Comparison of ENCODE assay signal across 16 cellular contexts in genomic region chr9:76594764-76595410, GRCh38.
DNase-seq lines count a peak whose midpoint lies in the region; ATAC-seq and TF ChIP-seq lines count a peak whose summit lies in the region.
"Had no signal": no experiment of that assay in that cellular context is flagged by ENCODE, and none has a peak within 500 bp of the region (broad histone marks: within the 10 kb centered on the region; RNA-seq: fewer than 3 reads in every experiment).

No MANE protein-coding gene starts in this region.

- H2BK5ac ChIP-seq in mesenchymal stem cell (ENCODE audit: low read depth, low read length, poor library complexity, severe bottlenecking), result no peak overlapping the region

- no peak overlapping the region for H3K4me2 ChIP-seq in mesenchymal stem cell (ENCODE audit: low read length, poor library complexity, severe bottlenecking)

- no peak overlapping the region for H2AFZ ChIP-seq in mesenchymal stem cell (ENCODE audit: low read depth, low read length)
- H2AFZ ChIP-seq: PC-9 had no signal

- no peaks in the 10 kb centered on the region for H3K9me3 ChIP-seq in mesenchymal stem cell (ENCODE audit: control insufficient read depth, low read length)
- H3K9me3 ChIP-seq in psoas muscle, result no peaks in the 10 kb centered on the region
- H3K9me3 ChIP-seq: BE2C, SJSA1 had no signal

- H3K27ac Mint-ChIP-seq in glutamatergic neuron (ENCODE audit: unreplicated experiment), result peak overlapping the region; percentile 44
- H3K27ac Mint-ChIP-seq: CD4-positive, alpha-beta memory T cell had no signal

- H4K8ac ChIP-seq in mesenchymal stem cell (ENCODE audit: low read length), result no peak overlapping the region

- H3K14ac ChIP-seq in mesenchymal stem cell (ENCODE audit: low read length in 2 of 2), result no peak overlapping the region

- H3K4me3 ChIP-seq in mesenchymal stem cell (ENCODE audit: insufficient read depth in 1 of 2, low read depth in 1 of 2, low read length in 2 of 2) (no peak overlapping the region), psoas muscle (no peak overlapping the region)
- H3K4me3 ChIP-seq: PC-9, SJSA1 had no signal

- no peak overlapping the region for H2BK120ac ChIP-seq in mesenchymal stem cell (ENCODE audit: low read depth, low read length)

- peak; percentile 38 for DNase-seq in M059J (ENCODE audit: low read depth)
- no peak for DNase-seq in glutamatergic neuron
- no peak for DNase-seq in mesenchymal stem cell
- DNase-seq in NCI-H2171 (lab: John Stamatoyannopoulos, UW), result no peak
- DNase-seq in psoas muscle, result no peak
- no peak for DNase-seq in stimulated activated naive CD4-positive, alpha-beta T cell treated with Interleukin-2 at 50 U/mL for 16 hours (lab: John Stamatoyannopoulos, UW)
- DNase-seq: BE2C; Calu3; CD4-positive, alpha-beta memory T cell; NCI-H1436 treated with DMSO at 0.1 percent for 48 hours; NCI-H2029 treated with DMSO at 0.1 percent for 48 hours; NCI-H510A; NCI-H774; PC-9 had no signal

- intact Hi-C loops in psoas muscle (cut with DNase I), result no loop called here

- H2BK15ac ChIP-seq in mesenchymal stem cell (ENCODE audit: low read depth, poor library complexity, severe bottlenecking), result no peak overlapping the region

- H3K27me3 ChIP-seq in mesenchymal stem cell (ENCODE audit: control insufficient read depth in 1 of 2, insufficient read depth in 1 of 2, low read length in 2 of 2) (peaks cover 3% of the 10 kb centered on the region in 2 experiments), psoas muscle (ENCODE audit: insufficient read depth in 3 of 3, low read length in 2 of 3) (no peaks in the 10 kb centered on the region)
- H3K27me3 ChIP-seq: BE2C, SJSA1 had no signal

- no peaks in the 10 kb centered on the region for H3K79me1 ChIP-seq in mesenchymal stem cell (replicated peaks; ENCODE audit: low read length, poor library complexity, severe bottlenecking)

- peak overlapping the region; percentile 59 for H2AK5ac ChIP-seq in mesenchymal stem cell (ENCODE audit: low read length, severe bottlenecking)

- H3K4me3 Mint-ChIP-seq in glutamatergic neuron (ENCODE audit: unreplicated experiment), result no peak overlapping the region
- H3K4me3 Mint-ChIP-seq: CD4-positive, alpha-beta memory T cell had no signal

- H2BK12ac ChIP-seq in mesenchymal stem cell (ENCODE audit: low read length in 2 of 2), result no peak overlapping the region

- TF ChIP-seq CTCF in glutamatergic neuron (IDR thresholded peaks at IDR 0.05; ENCODE audit: partially characterized antibody, unreplicated experiment) (no peak), psoas muscle (IDR thresholded peaks at IDR 0.05) (no peak)

- no peaks in the 10 kb centered on the region for H3K9me3 Mint-ChIP-seq in glutamatergic neuron (ENCODE audit: unreplicated experiment)

- H3K18ac ChIP-seq in mesenchymal stem cell (ENCODE audit: low read depth in 1 of 2, low read length in 2 of 2), result no peak overlapping the region

- no peak overlapping the region for H3K4ac ChIP-seq in mesenchymal stem cell (ENCODE audit: low read depth in 1 of 2, low read length in 2 of 2)

- WGBS in mesenchymal stem cell, result 71% methylated on average over 2 of the region's 4 CpGs
- 57 to 65% (median 59%) methylated on average over 4 of the region's 4 CpGs for WGBS in psoas muscle, 3 donors

- no peaks in the 10 kb centered on the region for H3K36me3 Mint-ChIP-seq in glutamatergic neuron (ENCODE audit: unreplicated experiment)
- H3K36me3 Mint-ChIP-seq: CD4-positive, alpha-beta memory T cell had no signal

- no peaks in the 10 kb centered on the region for H3K4me1 Mint-ChIP-seq in glutamatergic neuron (ENCODE audit: low read depth, unreplicated experiment)

- no peaks in the 10 kb centered on the region for H3K27me3 Mint-ChIP-seq in glutamatergic neuron (ENCODE audit: unreplicated experiment)

- H3K36me3 ChIP-seq in mesenchymal stem cell (ENCODE audit: control insufficient read depth in 1 of 2, insufficient read depth in 2 of 2, low read depth in 1 of 2, low read length in 2 of 2) (no peaks in the 10 kb centered on the region), psoas muscle (ENCODE audit: insufficient read depth in 1 of 2, low read depth in 1 of 2) (no peaks in the 10 kb centered on the region)
- H3K36me3 ChIP-seq: BE2C, SJSA1 had no signal

- no peak overlapping the region for H3K23ac ChIP-seq in mesenchymal stem cell (ENCODE audit: low read length in 2 of 2)

- H3K4me1 ChIP-seq in mesenchymal stem cell (ENCODE audit: control insufficient read depth, insufficient read depth, low read depth, low read length) (peaks cover 6% of the 10 kb centered on the region), psoas muscle (no peaks in the 10 kb centered on the region)
- H3K4me1 ChIP-seq: BE2C had no signal

- H3K9ac ChIP-seq in mesenchymal stem cell (ENCODE audit: low read length), result no peak overlapping the region

- no peak overlapping the region for H3K27ac ChIP-seq in mesenchymal stem cell (ENCODE audit: low read length, poor library complexity, severe bottlenecking)
- H3K27ac ChIP-seq in psoas muscle, result no peak overlapping the region
- H3K27ac ChIP-seq: PC-9 had no signal

- no peak overlapping the region for H4K91ac ChIP-seq in mesenchymal stem cell (ENCODE audit: low read length)

- ATAC-seq in psoas muscle, result no peak
- ATAC-seq in GM18861 (IDR thresholded peaks at IDR 0.05; ENCODE audit: unreplicated experiment), result no peak
